In the genomic region with DNA sequence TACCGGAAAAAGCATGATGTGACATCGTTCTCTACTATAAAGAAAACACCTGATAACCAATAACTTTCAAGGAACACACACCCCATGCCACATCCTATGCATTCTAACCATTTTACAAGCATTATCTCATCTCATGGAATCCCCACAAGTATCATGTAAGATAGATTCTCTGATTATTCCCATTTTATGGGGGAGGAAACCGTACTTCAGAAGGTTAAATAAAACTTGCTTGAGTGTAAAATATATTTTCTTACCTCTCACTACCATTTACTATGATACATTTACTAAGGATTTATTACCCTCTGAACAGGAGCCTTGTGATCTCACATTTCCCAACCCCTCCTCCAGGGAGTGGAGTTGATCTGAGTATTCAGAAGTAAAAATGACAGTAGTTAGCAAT, we compare ENCODE assay signal across 5 cellular contexts.
"Had no signal": no experiment of that assay in that cellular context is flagged by ENCODE, and none has a peak within 500 bp of the region (broad histone marks: within the 10 kb centered on the region; RNA-seq: fewer than 3 reads in every experiment).

No MANE protein-coding gene starts in this region.

- H3K27ac ChIP-seq: KMS-11 had no signal

- H3K4me3 ChIP-seq: GM23338 had no signal

- H3K9ac ChIP-seq: KMS-11 had no signal

- DNase-seq: H9, HCEC 1CT, KBM-7 had no signal

- H3K4me2 ChIP-seq: GM23338, KMS-11 had no signal

- H2AFZ ChIP-seq: GM23338 had no signal
